In genomic region chr7:142739927-142740492, GRCh38 we compare ENCODE assay signal across 8 cellular contexts. TPM values are rescaled to one million over a fixed set of nuclear protein-coding genes. Genes with fewer than 3 reads are reported as not detected.
DNase-seq lines count a peak whose midpoint lies in the region; ATAC-seq and TF ChIP-seq lines count a peak whose summit lies in the region.

No MANE protein-coding gene starts in this region.

- no peak overlapping the region for H2AFZ ChIP-seq in trophoblast cell (ENCODE audit: insufficient read depth, low read length, poor library complexity)

- H3K23ac ChIP-seq in trophoblast cell (ENCODE audit: low read length), result no peak overlapping the region

- H3K14ac ChIP-seq in trophoblast cell (ENCODE audit: low read length), result no peak overlapping the region

- TF ChIP-seq CTCF in GM12865 (IDR thresholded peaks at IDR 0.05; ENCODE audit: insufficient read depth, low read depth, low read length, missing control alignments) (peak; percentile 29), astrocyte of the spinal cord (IDR thresholded peaks at IDR 0.05; ENCODE audit: low read depth, low read length) (peak; percentile 4)

- H3K4ac ChIP-seq in trophoblast cell (ENCODE audit: low read depth, low read length), result no peak overlapping the region

- no CpG with 5 or more reads among the region's 2 CpGs for WGBS in trophoblast cell (ENCODE audit: extremely low coverage, insufficient coverage, insufficient read length)

- H3K4me3 ChIP-seq in GM12865 (ENCODE audit: low read depth, low read length) (no peak overlapping the region), astrocyte of the spinal cord (ENCODE audit: low read depth, low read length) (no peak overlapping the region), trophoblast cell (ENCODE audit: low read depth, low read length) (no peak overlapping the region)

- in situ Hi-C loops in astrocyte of the spinal cord (cut with HindIII; ENCODE audit: low sequenced_read_pairs), result no loop called here

- no peak overlapping the region for H2BK5ac ChIP-seq in trophoblast cell (ENCODE audit: low read depth, low read length, poor library complexity)

- no peaks in the 10 kb centered on the region for H3K79me2 ChIP-seq in trophoblast cell (ENCODE audit: control insufficient read depth, insufficient read depth, low read length, poor library complexity)

- H4K8ac ChIP-seq in trophoblast cell (ENCODE audit: low read depth, low read length), result no peak overlapping the region

- H3K18ac ChIP-seq in trophoblast cell (ENCODE audit: low read length), result no peak overlapping the region

- H3K4me2 ChIP-seq in trophoblast cell (ENCODE audit: low read length), result no peak overlapping the region

- CTCF ChIA-PET in HEK293T (lab: Yijun Ruan, JAX), result no interaction called here

- peak; percentile 57 for DNase-seq in GM12865 (ENCODE audit: low read depth)
- no peak for DNase-seq in astrocyte of the spinal cord (ENCODE audit: low read depth, low spot score)
- no peak for DNase-seq in stimulated activated CD4-positive, alpha-beta T cell treated with anti-CD3 and anti-CD28 coated beads, Interleukin-4, amount 100 ng/mL, for 24 hours
- no peak for DNase-seq in HEK293T (ENCODE audit: extremely low spot score)
- DNase-seq in NCI-H1417 treated with DMSO at 0.1 percent for 48 hours (lab: John Stamatoyannopoulos, UW), result no peak
- no peak for DNase-seq in trophoblast cell

- H2BK12ac ChIP-seq in trophoblast cell (ENCODE audit: low read length), result no peak overlapping the region

- H2BK120ac ChIP-seq in trophoblast cell (ENCODE audit: insufficient read depth, low read length, poor library complexity), result no peak overlapping the region

- no peaks in the 10 kb centered on the region for H3K27me3 ChIP-seq in trophoblast cell (ENCODE audit: insufficient read depth, low read length)

- no peaks in the 10 kb centered on the region for H3K9me3 ChIP-seq in trophoblast cell (ENCODE audit: insufficient read depth, low read depth, low read length)

- no peak overlapping the region for H4K12ac ChIP-seq in trophoblast cell (ENCODE audit: low read depth, low read length)

- no peak overlapping the region for H3K9ac ChIP-seq in trophoblast cell (ENCODE audit: low read length)

- H3K79me1 ChIP-seq in trophoblast cell (ENCODE audit: low read length), result no peaks in the 10 kb centered on the region

- no peak overlapping the region for H3K27ac ChIP-seq in trophoblast cell (ENCODE audit: low read depth, low read length)

- H3K4me1 ChIP-seq in trophoblast cell (ENCODE audit: control insufficient read depth in 1 of 2, insufficient read depth in 2 of 2, low read length in 2 of 2), result no peaks in the 10 kb centered on the region

- H2AK5ac ChIP-seq in trophoblast cell (ENCODE audit: low read length), result no peak overlapping the region

- ATAC-seq in GM19452 (IDR thresholded peaks at IDR 0.05; ENCODE audit: unreplicated experiment) (peak; percentile 90), HG03175 (IDR thresholded peaks at IDR 0.05; ENCODE audit: unreplicated experiment) (peak; percentile 96)

- POLR2A ChIA-PET in HEK293T (lab: Yijun Ruan, JAX), result no interaction called here

- H3K36me3 ChIP-seq in trophoblast cell (ENCODE audit: control insufficient read depth in 1 of 2, insufficient read depth in 2 of 2, low read length in 2 of 2), result no peaks in the 10 kb centered on the region

- H4K91ac ChIP-seq in trophoblast cell (ENCODE audit: low read depth, low read length), result no peak overlapping the region

TF ChIP-seq in HEK293T, 16 proteins besides CTCF, POLR2A, EP300 and RAD21:
- TF ChIP-seq CTBP1 (IDR thresholded peaks at IDR 0.05; ENCODE audit: borderline replicate concordance), result no peak
- TF ChIP-seq ELF4 (IDR thresholded peaks at IDR 0.05), result no peak
- no peak for TF ChIP-seq TARDBP (IDR thresholded peaks at IDR 0.05)
- TF ChIP-seq SUZ12 (IDR thresholded peaks at IDR 0.05), result no peak
- no peak for TF ChIP-seq FOXA1 (IDR thresholded peaks at IDR 0.05)
- TF ChIP-seq FOXK2 (IDR thresholded peaks at IDR 0.05), result no peak
- no peak for TF ChIP-seq FOXM1 (IDR thresholded peaks at IDR 0.05; ENCODE audit: borderline replicate concordance)

RNA-seq across cellular contexts. Expression of gene PRSS1, which starts 9.3 kb away (rescaled TPM):
- 0.04 and 0.19 TPM in 2 replicates for polyA plus RNA-seq in trophoblast cell (2013)

RNA-seq across cellular contexts. Expression of gene PRSS2, which starts 30.8 kb away (rescaled TPM):
- polyA plus RNA-seq in trophoblast cell (2013), result not detected in 2 replicates
